8 cellular contexts compared by ENCODE assay signal in the genomic region with DNA sequence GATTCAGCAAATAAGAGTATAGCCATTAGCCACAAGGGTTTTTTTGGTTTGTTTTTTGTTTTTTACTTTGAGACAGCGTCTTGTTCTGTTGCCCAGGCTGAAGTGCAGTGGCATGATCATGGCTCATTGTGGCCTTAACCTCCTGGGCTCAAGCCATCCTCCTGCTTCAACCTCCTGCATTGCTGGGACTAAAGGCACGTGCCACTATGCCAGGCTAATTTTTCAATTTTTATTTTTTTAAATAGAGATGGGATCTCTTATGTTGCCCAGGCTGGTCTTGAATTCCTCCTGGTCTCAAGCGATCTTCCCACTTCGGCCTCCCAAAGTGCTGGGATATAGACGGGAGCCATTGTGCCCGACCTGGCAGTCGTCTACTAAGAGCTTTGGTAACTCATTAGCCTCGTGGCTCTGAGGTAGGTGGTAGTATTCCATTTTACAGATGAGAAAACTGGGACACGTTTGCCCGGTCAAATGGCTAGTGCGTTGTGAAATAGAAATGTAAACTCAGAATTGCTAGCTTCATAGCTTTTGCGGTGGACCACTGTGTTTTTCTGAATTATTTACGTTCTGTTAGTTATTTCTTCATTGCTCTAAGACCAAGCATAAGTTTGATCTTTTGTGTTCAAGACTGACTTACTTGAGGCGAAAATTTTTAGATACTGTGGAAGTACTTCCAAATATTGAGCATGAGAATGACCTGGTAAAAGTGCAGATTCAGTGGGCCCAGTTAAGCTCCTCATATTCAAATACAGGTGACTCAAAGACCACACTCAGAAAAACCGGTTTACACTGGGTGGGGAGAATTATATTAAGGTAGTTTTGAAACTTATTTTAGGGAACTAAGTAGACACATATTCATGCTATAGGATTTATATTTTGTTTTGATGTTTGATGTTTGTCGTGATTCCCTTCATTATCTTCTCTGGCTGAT. TPM values are rescaled to one million over a fixed set of nuclear protein-coding genes. Genes with fewer than 3 reads are reported as not detected.
DNase-seq lines count a peak whose midpoint lies in the region; ATAC-seq and TF ChIP-seq lines count a peak whose summit lies in the region.

No MANE protein-coding gene starts in this region.

- H4K20me1 ChIP-seq in KMS-11 (ENCODE audit: insufficient read depth), result 0 out of 2 replicates have a peak, but pooled peaks cover 4% of the 10 kb centered on the region

- H3K27ac ChIP-seq in KMS-11, result no peak overlapping the region

- DNase-seq in BJ (ENCODE audit: low read depth) (no peak), choroid plexus epithelial cell (ENCODE audit: low read depth) (no peak), naive B cell (no peak), cerebellar nuclear complex (lab: John Stamatoyannopoulos, UW) (no peak)
- no peak for DNase-seq in stimulated activated CD4-positive, alpha-beta T cell treated with anti-CD3 and anti-CD28 coated beads, Interleukin-2, amount 100 ng/mL, for 24 hours
- no peak for DNase-seq in stimulated activated CD4-positive, alpha-beta T cell treated with anti-CD3 and anti-CD28 coated beads, Interleukin-4, amount 100 ng/mL, for 1 hour

- H3K4me1 ChIP-seq in KMS-11 (ENCODE audit: low read depth, poor library complexity, severe bottlenecking), result peaks cover 20% of the 10 kb centered on the region

- CTCF ChIA-PET in BJ (lab: Yijun Ruan, JAX), result interaction anchor here (1.2 to 2.4 kb wide), 2 partner anchors 47 to 194 kb away, joined by 3 to 7 read pairs; no protein-coding TSS in a partner anchor

- ATAC-seq in naive B cell (ENCODE audit: low read depth in 2 of 2), result no peak
- ATAC-seq in GM19324 (IDR thresholded peaks at IDR 0.05; ENCODE audit: low FRiP score, unreplicated experiment), result no peak

- peaks cover 55 to 76% (median 65%) of the 10 kb centered on the region in 3 donors for H3K4me1 Mint-ChIP-seq in naive B cell

- peaks cover 5 to 7% of the 10 kb centered on the region in 2 donors for H3K36me3 Mint-ChIP-seq in naive B cell

- TF ChIP-seq CTCF in BJ (IDR thresholded peaks at IDR 0.05; ENCODE audit: insufficient read depth, low read depth, low read length), result no peak
- TF ChIP-seq CTCF in KMS-11 (conservative IDR thresholded peaks at IDR 0.05; ENCODE audit: low read depth, low read length), result no peak
- TF ChIP-seq CTCF in choroid plexus epithelial cell (conservative IDR thresholded peaks at IDR 0.05; ENCODE audit: low read depth, low read length), result no peak

- peak overlapping the region; percentile 78 to 100 (median 98) for H3K4me3 Mint-ChIP-seq in naive B cell

- peaks cover 78% of the 10 kb centered on the region for H3K79me2 ChIP-seq in KMS-11 (ENCODE audit: insufficient read depth, low read depth)

- no peaks in the 10 kb centered on the region for H3K27me3 ChIP-seq in BJ (ENCODE audit: control insufficient read depth, insufficient read depth, low read length)
- H3K27me3 ChIP-seq in KMS-11 (ENCODE audit: insufficient read depth, low read depth), result no peaks in the 10 kb centered on the region

- H3K27ac Mint-ChIP-seq in naive B cell, result peak overlapping the region; percentile 44 to 100 (median 98)

- peaks cover 0 to 2% (median 0%) of the 10 kb centered on the region in 7 donors for H3K9me3 Mint-ChIP-seq in naive B cell

- H3K4me2 ChIP-seq in KMS-11, result peak overlapping the region; percentile 80; the same call in 1 of the 2 replicates

- H3K9ac ChIP-seq in KMS-11, result no peak overlapping the region

- H3K36me3 ChIP-seq in BJ (ENCODE audit: control insufficient read depth, insufficient read depth, low read length) (no peaks in the 10 kb centered on the region), KMS-11 (ENCODE audit: insufficient read depth) (no peaks in the 10 kb centered on the region)

- no peaks in the 10 kb centered on the region for H3K27me3 Mint-ChIP-seq in naive B cell

- H2AFZ ChIP-seq in KMS-11 (ENCODE audit: low read depth), result no peak overlapping the region

- POLR2A ChIA-PET in BJ (lab: Charles Lee), result interaction anchor here (0.5 kb wide), 1 partner anchor 109 kb away, joined by 4 read pairs; no protein-coding TSS in a partner anchor

- peak overlapping the region; percentile 98 for H3K4me3 ChIP-seq in BJ (ENCODE audit: low read depth, low read length)
- H3K4me3 ChIP-seq in KMS-11 (IDR thresholded peaks at IDR 0.05; ENCODE audit: insufficient read depth, low read depth, low read length), result no peak overlapping the region
- peak overlapping the region; percentile 68 for H3K4me3 ChIP-seq in choroid plexus epithelial cell (ENCODE audit: low read depth, low read length)

RNA-seq across cellular contexts. Expression of gene PANK2, which starts 2.1 kb away (rescaled TPM):
- 12.5 and 22.5 TPM in 2 replicates for polyA plus RNA-seq in BJ (2011; rRNA removed)
- 21.7 and 21.9 TPM in 2 replicates for polyA minus RNA-seq in BJ (2011; rRNA and poly(A)+ RNA removed)
- 10 to 100 TPM; 34.8 to 57.7 (median 45.9) TPM for polyA plus RNA-seq in naive B cell (ENCODE audit: low read depth in 6 of 6)

RNA-seq across cellular contexts. Expression of gene MAVS, which starts 44.6 kb away (rescaled TPM):
- polyA plus RNA-seq in BJ (2011; rRNA removed) (14.8 and 17.4 TPM in 2 replicates), naive B cell (ENCODE audit: low read depth in 6 of 6) (1 to 10 TPM; 2.6 to 9.9 (median 3.2) TPM)
- polyA minus RNA-seq in BJ (2011; rRNA and poly(A)+ RNA removed), result 31.2 and 32.9 TPM in 2 replicates
